Comparison of ENCODE assay signal across 13 cellular contexts in genomic region chr14:77186911-77187648, GRCh38. TPM values are rescaled to one million over a fixed set of nuclear protein-coding genes. Genes with fewer than 3 reads are reported as not detected.
DNase-seq lines count a peak whose midpoint lies in the region; ATAC-seq and TF ChIP-seq lines count a peak whose summit lies in the region.
"Had no signal": no experiment of that assay in that cellular context is flagged by ENCODE, and none has a peak within 500 bp of the region (broad histone marks: within the 10 kb centered on the region; RNA-seq: fewer than 3 reads in every experiment).

No MANE protein-coding gene starts in this region.

- TF ChIP-seq CTCF in astrocyte of the cerebellum (IDR thresholded peaks at IDR 0.05; ENCODE audit: low read depth, low read length, missing control alignments): no peak
- no peak for TF ChIP-seq CTCF in lower lobe of right lung (IDR thresholded peaks at IDR 0.05)
- TF ChIP-seq CTCF in gastroesophageal sphincter (IDR thresholded peaks at IDR 0.05): no peak

- DNase-seq in DMS 273 treated with DMSO at 0.1 percent for 48 hours (lab: John Stamatoyannopoulos, UW): peak; percentile 58
- peak; percentile 66 for DNase-seq in NCI-H1092 (lab: John Stamatoyannopoulos, UW)
- peak; percentile 71 for DNase-seq in astrocyte of the cerebellum (ENCODE audit: low read depth)
- no peak for DNase-seq in lower lobe of right lung
- no peak for DNase-seq in NCI-H128 (lab: John Stamatoyannopoulos, UW; ENCODE audit: unreplicated experiment)
- DNase-seq in left lobe of liver (ENCODE audit: low spot score): no peak
- no peak for DNase-seq in NCI-H510A treated with DMSO at 0.1 percent for 48 hours (lab: John Stamatoyannopoulos, UW)
- DNase-seq: activated CD4-positive, alpha-beta T cell treated with anti-CD3 and anti-CD28 coated beads for 1 hour; DMS153; heart right ventricle; NCI-H526; occipital lobe had no signal

- TF ChIP-seq EP300 in gastroesophageal sphincter (IDR thresholded peaks at IDR 0.05): no peak

- H3K27ac ChIP-seq in lower lobe of right lung: no peak overlapping the region
- H3K27ac ChIP-seq in gastroesophageal sphincter: no peak overlapping the region
- H3K27ac ChIP-seq: heart right ventricle had no signal

- H3K36me3 ChIP-seq in lower lobe of right lung: no peaks in the 10 kb centered on the region
- H3K36me3 ChIP-seq in gastroesophageal sphincter: no peaks in the 10 kb centered on the region
- H3K36me3 ChIP-seq: heart right ventricle had no signal

- H3K4me3 ChIP-seq in astrocyte of the cerebellum (ENCODE audit: low read depth, low read length) (no peak overlapping the region), lower lobe of right lung (no peak overlapping the region), gastroesophageal sphincter (no peak overlapping the region)
- H3K4me3 ChIP-seq: heart right ventricle had no signal

- in situ Hi-C loops in astrocyte of the cerebellum (cut with HindIII; ENCODE audit: low sequenced_read_pairs): no loop called here

- TF ChIP-seq POLR2A in gastroesophageal sphincter (IDR thresholded peaks at IDR 0.05): no peak

- ATAC-seq in lower lobe of right lung (peak; percentile 59 to 67), left lobe of liver (no peak), gastroesophageal sphincter (no peak)

- H3K4me1 ChIP-seq in lower lobe of right lung (peaks cover 4% of the 10 kb centered on the region), gastroesophageal sphincter (peaks cover 0 to 4% (median under 1%) of the 10 kb centered on the region in 3 donors)

- WGBS in gastroesophageal sphincter (ENCODE audit: low coverage in 1 of 2), 2 donors: 28% methylated on average over 2 of the region's 15 CpGs; no CpG with 5 or more reads in 1 of the 2 donors

- intact Hi-C loops in lower lobe of right lung (cut with DNase I): no loop called here

- H3K27me3 ChIP-seq in lower lobe of right lung (ENCODE audit: low read depth) (peaks cover 18% of the 10 kb centered on the region), gastroesophageal sphincter (peaks cover 77% of the 10 kb centered on the region)

- no peaks in the 10 kb centered on the region for H3K9me3 ChIP-seq in lower lobe of right lung
- H3K9me3 ChIP-seq in gastroesophageal sphincter: no peaks in the 10 kb centered on the region
- H3K9me3 ChIP-seq: heart right ventricle had no signal

RNA-seq across cellular contexts. Expression of gene TMEM63C, which starts 5.5 kb away (rescaled TPM):
- total RNA-seq in lower lobe of right lung (0.27 TPM), left lobe of liver (0.35 TPM), gastroesophageal sphincter (under 1 TPM in 3 of 4 donors, not detected in 1; 0.08 to 0.13 (median 0.10) TPM)

RNA-seq across cellular contexts. Expression of gene ZDHHC22, which starts 45.5 kb away (rescaled TPM):
- total RNA-seq in lower lobe of right lung: not detected
- not detected for total RNA-seq in left lobe of liver
- total RNA-seq in gastroesophageal sphincter: under 1 TPM in 2 of 4 donors, not detected in 2; 0.12 to 0.40 TPM

Comparison
In these comparisons a context has a peak if more than half of its experiments do, and no peak if none do; other contexts are left out.
1. DNase-seq: peak in DMS 273 treated with DMSO at 0.1 percent for 48 hours (single experiment), NCI-H1092 (single experiment) and astrocyte of the cerebellum (single experiment); none in lower lobe of right lung (single experiment), NCI-H128 (single experiment), left lobe of liver (single experiment) and NCI-H510A treated with DMSO at 0.1 percent for 48 hours (single experiment).
2. ATAC-seq: peak in lower lobe of right lung (2 of 2); none in left lobe of liver (single experiment) and gastroesophageal sphincter (single experiment).